ENCODE assay signal across 19 cellular contexts in the genomic region with DNA sequence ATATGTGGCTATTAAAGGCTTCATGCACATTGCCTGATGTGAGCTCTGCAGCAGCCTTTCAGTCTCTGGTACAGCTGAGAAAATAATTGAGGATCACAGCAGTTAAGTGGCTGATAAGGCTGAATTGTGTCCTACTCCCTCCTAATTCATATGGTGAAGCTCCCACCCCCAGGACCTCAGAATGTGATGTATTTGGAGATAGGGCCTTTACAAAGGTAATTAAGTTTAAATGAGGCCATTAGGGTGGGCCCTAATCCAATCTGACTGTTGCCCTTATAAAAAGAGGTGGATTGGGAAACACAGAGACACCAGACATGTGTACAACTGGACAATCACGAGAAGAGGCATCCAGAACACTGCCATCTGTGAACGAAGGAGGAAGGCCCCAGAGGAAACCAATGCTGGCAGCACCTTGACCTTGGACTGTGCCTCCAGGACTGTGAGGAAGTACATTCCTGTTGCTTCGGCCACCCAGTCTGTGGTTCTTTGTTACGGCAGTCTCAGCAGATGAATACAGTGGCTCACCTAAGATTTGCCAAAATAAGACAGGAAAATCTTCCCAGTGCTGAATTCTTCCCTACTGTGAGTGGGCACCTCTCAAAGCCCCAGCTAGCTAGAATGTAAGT.
A peak's percentile ranks its signal among the peaks of the same experiment; 100 is the strongest.
DNase-seq lines count a peak whose midpoint lies in the region; ATAC-seq and TF ChIP-seq lines count a peak whose summit lies in the region.
"Had no signal": no experiment of that assay in that cellular context is flagged by ENCODE, and none has a peak within 500 bp of the region (broad histone marks: within the 10 kb centered on the region; RNA-seq: fewer than 3 reads in every experiment).

No MANE protein-coding gene starts in this region.

- no peak for TF ChIP-seq POLR2A in breast epithelium (IDR thresholded peaks at IDR 0.05)

- no peaks in the 10 kb centered on the region for H3K79me2 ChIP-seq in mammary epithelial cell (ENCODE audit: insufficient read depth, low read length)

- no peak overlapping the region for H3K4me2 ChIP-seq in mammary epithelial cell (ENCODE audit: insufficient read depth, low read depth, low read length)

- in situ Hi-C loops in mammary epithelial cell (cut with MboI; ENCODE audit: low sequenced_read_pairs in 2 of 2) = no loop called here

- TF ChIP-seq CTCF in breast epithelium (IDR thresholded peaks at IDR 0.05) (no peak), mammary epithelial cell (conservative IDR thresholded peaks at IDR 0.05 in 1 of 2, IDR thresholded peaks at IDR 0.05 in 1 of 2; ENCODE audit: extremely low read depth in 1 of 2, insufficient read depth in 1 of 2, low read depth in 1 of 2, low read length in 2 of 2) (no peak), colonic mucosa (IDR thresholded peaks at IDR 0.05) (no peak)

- no peaks in the 10 kb centered on the region for H3K27me3 ChIP-seq in breast epithelium
- no peaks in the 10 kb centered on the region for H3K27me3 ChIP-seq in mammary epithelial cell (ENCODE audit: insufficient read depth, low read length)
- H3K27me3 ChIP-seq in colonic mucosa = no peaks in the 10 kb centered on the region

- H4K20me1 ChIP-seq in mammary epithelial cell (ENCODE audit: insufficient read depth, low read length) = no peaks in the 10 kb centered on the region

- H3K4me1 ChIP-seq in breast epithelium (no peaks in the 10 kb centered on the region), mammary epithelial cell (ENCODE audit: insufficient read depth, low read length) (no peaks in the 10 kb centered on the region), colonic mucosa (no peaks in the 10 kb centered on the region)

- no peak for ATAC-seq in GM19324 (IDR thresholded peaks at IDR 0.05; ENCODE audit: low FRiP score, unreplicated experiment)
- ATAC-seq: HCT116 had no signal

- H3K36me3 ChIP-seq in breast epithelium (no peaks in the 10 kb centered on the region), mammary epithelial cell (ENCODE audit: insufficient read depth, low read length) (no peaks in the 10 kb centered on the region), colonic mucosa (no peaks in the 10 kb centered on the region)

- H2AFZ ChIP-seq in mammary epithelial cell (ENCODE audit: low read depth, low read length) = no peak overlapping the region

- intact Hi-C loops in breast epithelium (cut with DNase I; ENCODE audit: low total_unique reads) = no loop called here
- intact Hi-C loops in mammary epithelial cell (cut with micrococcal nuclease) = no loop called here
- intact Hi-C loops in colonic mucosa (cut with DNase I) = no loop called here

- H3K27ac ChIP-seq in breast epithelium (peak overlapping the region; percentile 64 to 74), mammary epithelial cell (ENCODE audit: insufficient read depth, low read depth, low read length) (no peak overlapping the region), colonic mucosa (no peak overlapping the region)
- H3K27ac ChIP-seq: RWPE1 had no signal

- H3K9me3 ChIP-seq in breast epithelium (no peaks in the 10 kb centered on the region), mammary epithelial cell (replicated peaks; ENCODE audit: insufficient read depth, low read length) (no peaks in the 10 kb centered on the region), colonic mucosa (no peaks in the 10 kb centered on the region)

- H3K9ac ChIP-seq in mammary epithelial cell (ENCODE audit: insufficient read depth, low read length) (no peak overlapping the region), colonic mucosa (ENCODE audit: low read depth in 2 of 2, low read length in 2 of 2) (no peak overlapping the region)

- dilution Hi-C loops in mammary epithelial cell (cut with HindIII; ENCODE audit: low sequenced_read_pairs) = no loop called here

- DNase-seq in breast epithelium (ENCODE audit: low spot score in 2 of 2) (peak; percentile 49 to 59), mammary epithelial cell (no peak), colonic mucosa (peak; percentile 48), mesenteric fat pad (ENCODE audit: low spot score) (peak; percentile 33), NCI-H2171 treated with DMSO at 0.1 percent for 48 hours (lab: John Stamatoyannopoulos, UW) (no peak), HK-2 (ENCODE audit: unreplicated experiment) (no peak)
- DNase-seq: DMS53; GF-D8; MV-4-11; NCI-H1436; NCI-H2029; NCI-H345; NCI-H524 treated with DMSO at 0.1 percent for 48 hours; NK-92 treated with Interleukin-12 subunit alpha and Interleukin-12 subunit beta, amount 100 ng/mL, for 24 hours; SIG-M5; T-helper 1 cell had no signal

- 67% methylated on average over 2 of the region's 4 CpGs for whole genome bisulfite sequencing in mammary epithelial cell (ENCODE audit: low coverage, missing lambda C conversion rate)

- no peak overlapping the region for H3K4me3 ChIP-seq in breast epithelium
- H3K4me3 ChIP-seq in mammary epithelial cell (replicated peaks in 1 of 3; ENCODE audit: insufficient read depth in 1 of 3, low read depth in 2 of 3, low read length in 3 of 3) = no peak overlapping the region
- H3K4me3 ChIP-seq in colonic mucosa = no peak overlapping the region

- BruUV-seq in mammary epithelial cell (replicated peaks; lab: Mats Ljungman, UMichigan) = no TSS peak

- CTCF ChIA-PET in mammary epithelial cell (lab: Charles Lee; ENCODE audit: low non-redundant PET) = no interaction called here

Comparison
In these comparisons a context has a peak if more than half of its experiments do, and no peak if none do; other contexts are left out.
1. DNase-seq: peak in breast epithelium (2 of 2), colonic mucosa (single experiment) and mesenteric fat pad (single experiment); none in mammary epithelial cell (single experiment), NCI-H2171 treated with DMSO at 0.1 percent for 48 hours (single experiment) and HK-2 (single experiment).
2. H3K27ac ChIP-seq: peak in breast epithelium (2 of 2); none in mammary epithelial cell (single experiment) and colonic mucosa (single experiment).